ENCODE assay signal across 8 cellular contexts in genomic region chr6:31401403-31401802, GRCh38. TPM values are rescaled to one million over a fixed set of nuclear protein-coding genes. Genes with fewer than 3 reads are reported as not detected.
DNase-seq lines count a peak whose midpoint lies in the region; ATAC-seq and TF ChIP-seq lines count a peak whose summit lies in the region.

No MANE protein-coding gene starts in this region.

- peak overlapping the region; percentile 85 for H3K4me3 Mint-ChIP-seq in neural crest cell

- H3K27ac Mint-ChIP-seq in neural crest cell (ENCODE audit: unreplicated experiment) = no peak overlapping the region

- no peak for DNase-seq in GM12864 (ENCODE audit: low read depth)
- DNase-seq in RWPE2 (ENCODE audit: low spot score) = no peak
- peak; percentile 36 for DNase-seq in epithelial cell of prostate (ENCODE audit: low read depth, low spot score)
- DNase-seq in neural crest cell (ENCODE audit: low read depth, low spot score) = no peak
- no peak for DNase-seq in 8988T

- H3K4me3 ChIP-seq in GM12864 (ENCODE audit: low read depth, low read length) = peak overlapping the region; percentile 59
- peak overlapping the region; percentile 89 for H3K4me3 ChIP-seq in RWPE2 (ENCODE audit: severe bottlenecking)

- H3K36me3 Mint-ChIP-seq in neural crest cell (ENCODE audit: low read depth) = peaks cover 1% of the 10 kb centered on the region

- H3K9me3 Mint-ChIP-seq in neural crest cell = no peaks in the 10 kb centered on the region

- no peaks in the 10 kb centered on the region for H3K9me3 ChIP-seq in RWPE2 (ENCODE audit: severe bottlenecking)

- H3K27me3 ChIP-seq in RWPE2 (ENCODE audit: insufficient read depth, poor library complexity, severe bottlenecking) = no peaks in the 10 kb centered on the region

- ATAC-seq in RWPE2 (ENCODE audit: low read depth) (peak; percentile 26), HG02870 (IDR thresholded peaks at IDR 0.05; ENCODE audit: unreplicated experiment) (no peak), HG03135 (IDR thresholded peaks at IDR 0.05; ENCODE audit: unreplicated experiment) (no peak)
- no peak for ATAC-seq in activated CD4-positive, CD25-positive, alpha-beta regulatory T cell treated with anti-CD3 and anti-CD28 coated beads, Interleukin-2, amount 50 U/mL, for 24 hours

- peaks cover 27% of the 10 kb centered on the region for H3K4me1 ChIP-seq in RWPE2 (ENCODE audit: insufficient read depth, poor library complexity, severe bottlenecking)

- peaks cover 22% of the 10 kb centered on the region for H3K27me3 Mint-ChIP-seq in neural crest cell (ENCODE audit: low read depth)

- H3K27ac ChIP-seq in RWPE2 (ENCODE audit: poor library complexity, severe bottlenecking) (peak overlapping the region; percentile 91), epithelial cell of prostate (peak overlapping the region; percentile 89)

- H3K36me3 ChIP-seq in RWPE2 (ENCODE audit: low read depth) = peaks cover 9% of the 10 kb centered on the region

- no peak for TF ChIP-seq CTCF in GM12864 (IDR thresholded peaks at IDR 0.05; ENCODE audit: low read depth, low read length, missing control alignments)
- no peak for TF ChIP-seq CTCF in RWPE2 (IDR thresholded peaks at IDR 0.05; ENCODE audit: poor library complexity, severe bottlenecking)
- TF ChIP-seq CTCF in neural crest cell (conservative IDR thresholded peaks at IDR 0.05) = no peak

- peaks cover 61% of the 10 kb centered on the region for H3K4me1 Mint-ChIP-seq in neural crest cell

RNA-seq across cellular contexts. Expression of gene MICA, which starts 2.0 kb away (rescaled TPM):
- 21.1 and 21.7 TPM in 2 replicates for total RNA-seq in neural crest cell

RNA-seq across cellular contexts. Expression of gene HLA-B, which starts 44.4 kb away (rescaled TPM):
- 29.5 and 35.5 TPM in 2 replicates for total RNA-seq in neural crest cell
